8 cellular contexts compared by ENCODE assay signal in genomic region chr17:76623271-76624146, GRCh38. TPM values are rescaled to one million over a fixed set of nuclear protein-coding genes. Genes with fewer than 3 reads are reported as not detected.
DNase-seq lines count a peak whose midpoint lies in the region; ATAC-seq and TF ChIP-seq lines count a peak whose summit lies in the region.

No MANE protein-coding gene starts in this region.

- H3K9me3 ChIP-seq in T-helper 17 cell (ENCODE audit: control insufficient read depth, low read length, poor library complexity, severe bottlenecking), result no peaks in the 10 kb centered on the region
- no peaks in the 10 kb centered on the region for H3K9me3 ChIP-seq in heart right ventricle
- H3K9me3 ChIP-seq in aorta (ENCODE audit: control insufficient read depth, low read length), result no peaks in the 10 kb centered on the region

- H3K4me3 Mint-ChIP-seq in T-helper 17 cell, result no peak overlapping the region
- no peak overlapping the region for H3K4me3 Mint-ChIP-seq in activated naive CD8-positive, alpha-beta T cell treated with anti-CD3 and anti-CD28 coated beads, Interleukin-2, amount 50 U/mL, for 24 hours

- H3K4me3 ChIP-seq in heart right ventricle (no peak overlapping the region), aorta (ENCODE audit: low read length in 2 of 2) (no peak overlapping the region)

- peaks cover 5% of the 10 kb centered on the region for H3K4me1 Mint-ChIP-seq in T-helper 17 cell
- H3K4me1 Mint-ChIP-seq in activated naive CD8-positive, alpha-beta T cell treated with anti-CD3 and anti-CD28 coated beads, Interleukin-2, amount 50 U/mL, for 24 hours, result peaks cover 8% of the 10 kb centered on the region

- peaks cover 0 to 4% (median 0%) of the 10 kb centered on the region in 7 donors for H3K27me3 ChIP-seq in heart right ventricle
- H3K27me3 ChIP-seq in aorta (ENCODE audit: control insufficient read depth in 1 of 2, insufficient read depth in 2 of 2, low read length in 1 of 2), result no peaks in the 10 kb centered on the region

- peak; percentile 98 for ATAC-seq in T-helper 17 cell
- peak; percentile 80 for ATAC-seq in activated naive CD8-positive, alpha-beta T cell treated with anti-CD3 and anti-CD28 coated beads, Interleukin-2, amount 50 U/mL, for 24 hours
- peak; percentile 79 to 94 (median 90) for ATAC-seq in heart right ventricle
- peak; percentile 94 for ATAC-seq in aorta (ENCODE audit: low FRiP score)
- ATAC-seq in HG02840 (IDR thresholded peaks at IDR 0.05; ENCODE audit: low FRiP score, unreplicated experiment), result no peak

- H3K9me3 Mint-ChIP-seq in activated naive CD8-positive, alpha-beta T cell treated with anti-CD3 and anti-CD28 coated beads, Interleukin-2, amount 50 U/mL, for 24 hours, result no peaks in the 10 kb centered on the region

- 25 to 31% methylated on average over 18 of the region's 18 CpGs for WGBS in heart right ventricle, 2 donors
- 22 to 26% methylated on average over 18 of the region's 18 CpGs for WGBS in aorta, 2 donors

- TF ChIP-seq CTCF in heart right ventricle (IDR thresholded peaks at IDR 0.05), result peak; percentile 93 to 98 (median 96)

- H3K36me3 Mint-ChIP-seq in T-helper 17 cell (ENCODE audit: low read depth), result peaks cover 2% of the 10 kb centered on the region
- H3K36me3 Mint-ChIP-seq in activated naive CD8-positive, alpha-beta T cell treated with anti-CD3 and anti-CD28 coated beads, Interleukin-2, amount 50 U/mL, for 24 hours (ENCODE audit: low read depth), result no peaks in the 10 kb centered on the region

- peak overlapping the region; percentile 92 for H3K27ac Mint-ChIP-seq in T-helper 17 cell
- no peak overlapping the region for H3K27ac Mint-ChIP-seq in activated naive CD8-positive, alpha-beta T cell treated with anti-CD3 and anti-CD28 coated beads, Interleukin-2, amount 50 U/mL, for 24 hours

- DNase-seq in GM03348 (ENCODE audit: low spot score), result peak; percentile 94
- DNase-seq in NCI-H1048 (lab: John Stamatoyannopoulos, UW), result peak; percentile 22
- DNase-seq in T-helper 17 cell, result peak; percentile 57 to 80 (median 62)
- peak; percentile 85 for DNase-seq in activated naive CD8-positive, alpha-beta T cell treated with anti-CD3 and anti-CD28 coated beads, Interleukin-2, amount 50 U/mL, for 24 hours
- peak; percentile 70 to 81 for DNase-seq in heart right ventricle
- peak; percentile 86 for DNase-seq in renal cortical epithelial cell (ENCODE audit: low read depth)
- DNase-seq in aorta, result peak; percentile 82 to 91

- intact Hi-C loops in heart right ventricle (cut with DNase I) (loop anchor here in 9 of 10 donors (1.0 to 10.0 kb wide), 9 partner anchors 59 to 101 kb away; a partner anchor contains a TSS), aorta (cut with DNase I) (loop anchor here in 1 of 2 donors (2.0 kb wide), 1 partner anchor 101 kb away; no protein-coding TSS in a partner anchor)

- peaks cover 10% of the 10 kb centered on the region for H3K27me3 Mint-ChIP-seq in T-helper 17 cell
- H3K27me3 Mint-ChIP-seq in activated naive CD8-positive, alpha-beta T cell treated with anti-CD3 and anti-CD28 coated beads, Interleukin-2, amount 50 U/mL, for 24 hours, result peaks cover 11% of the 10 kb centered on the region

- H3K4me1 ChIP-seq in heart right ventricle, result peaks cover 0 to 8% (median 3%) of the 10 kb centered on the region in 9 donors
- no peaks in the 10 kb centered on the region for H3K4me1 ChIP-seq in aorta (ENCODE audit: control insufficient read depth in 1 of 2, insufficient read depth in 2 of 2, low read length in 2 of 2)

- H3K36me3 ChIP-seq in heart right ventricle (peaks cover 0 to 21% (median 0%) of the 10 kb centered on the region in 9 donors), aorta (ENCODE audit: control insufficient read depth in 1 of 2, insufficient read depth in 2 of 2, low read length in 1 of 2) (no peaks in the 10 kb centered on the region)

- H3K27ac ChIP-seq in heart right ventricle (no peak overlapping the region), aorta (ENCODE audit: low read depth in 1 of 2, low read length in 2 of 2) (no peak overlapping the region)

RNA-seq across cellular contexts. Expression of gene ST6GALNAC1, which starts 20.0 kb away (rescaled TPM):
- total RNA-seq in T-helper 17 cell, result 1 to 10 TPM; 4.1 to 8.4 TPM
- 1 to 10 TPM; 1.9 to 6.4 (median 3.3) TPM for total RNA-seq in heart right ventricle
- polyA plus RNA-seq in heart right ventricle, result 1 to 10 TPM; 3.4 to 7.3 TPM
- total RNA-seq in renal cortical epithelial cell, result 0.52 TPM in 1 of 2 replicates, not detected in the other
- 1 to 10 TPM; 1.1 to 2.3 TPM for total RNA-seq in aorta
- polyA plus RNA-seq in aorta, result 1 to 10 TPM; 1.6 to 9.4 TPM

RNA-seq across cellular contexts. Expression of gene ST6GALNAC2, which starts 37.8 kb away (rescaled TPM):
- 1 to 10 TPM in 1 of 2 donors, under 1 TPM in 1; 0.68 to 2.2 TPM for total RNA-seq in T-helper 17 cell
- total RNA-seq in heart right ventricle, result 1 to 10 TPM; 3.7 to 8.4 (median 6.1) TPM
- 1 to 10 TPM; 1.5 to 4.5 TPM for polyA plus RNA-seq in heart right ventricle
- total RNA-seq in renal cortical epithelial cell, result 3.5 and 8.0 TPM in 2 replicates
- 1 to 10 TPM; 2.5 to 7.6 TPM for total RNA-seq in aorta
- polyA plus RNA-seq in aorta, result 1 to 10 TPM in 1 of 2 donors, not detected in 1; 2.0 TPM

Comparison
In these comparisons a context has a peak if more than half of its experiments do, and no peak if none do; other contexts are left out.
1. DNase-seq: peak in every context shown above with its lines; median percentile 94 in GM03348; 86 in aorta; 86 in renal cortical epithelial cell; 85 in activated naive CD8-positive, alpha-beta T cell treated with anti-CD3 and anti-CD28 coated beads, Interleukin-2, amount 50 U/mL, for 24 hours; 76 in heart right ventricle; 62 in T-helper 17 cell; 22 in NCI-H1048.